In genomic region chr12:68971404-68971803, GRCh38 we compare ENCODE assay signal across 1 cellular context.
TF ChIP-seq lines count a peak whose summit lies in the region.

No MANE protein-coding gene starts in this region.

TF ChIP-seq in HCT116, 20 proteins besides CTCF, POLR2A, EP300 and RAD21 (continued from another document):
- TF ChIP-seq REST (IDR thresholded peaks at IDR 0.05; ENCODE audit: low read depth), result no peak
- peak; percentile 76 for TF ChIP-seq FOSL1 (IDR thresholded peaks at IDR 0.05; ENCODE audit: low read depth)
- no peak for TF ChIP-seq SIN3A (IDR thresholded peaks at IDR 0.05; ENCODE audit: low read depth)
- no peak for TF ChIP-seq EGR1 (IDR thresholded peaks at IDR 0.05; ENCODE audit: low read depth)
- no peak for TF ChIP-seq CBX3 (IDR thresholded peaks at IDR 0.05; ENCODE audit: low read depth)
- peak; percentile 53; the same call in 1 of the 2 replicates for TF ChIP-seq JUND (IDR thresholded peaks at IDR 0.05)
- TF ChIP-seq ZFX (IDR thresholded peaks at IDR 0.05), result no peak
- no peak for TF ChIP-seq MAX (IDR thresholded peaks at IDR 0.05)
- TF ChIP-seq TCF7L2 (IDR thresholded peaks at IDR 0.05; ENCODE audit: borderline replicate concordance, extremely low read depth, insufficient read depth, insufficient read length), result no peak
- TF ChIP-seq ELF1 (IDR thresholded peaks at IDR 0.05; ENCODE audit: borderline replicate concordance, low read depth), result no peak
- no peak for TF ChIP-seq EZH2phosphoT487 (IDR thresholded peaks at IDR 0.05; ENCODE audit: borderline replicate concordance)
- TF ChIP-seq SP1 (IDR thresholded peaks at IDR 0.05; ENCODE audit: low read depth), result peak; percentile 30; the same call in 1 of the 2 replicates
- TF ChIP-seq EZH2 (IDR thresholded peaks at IDR 0.05), result no peak
- no peak for TF ChIP-seq CEBPB (IDR thresholded peaks at IDR 0.05; ENCODE audit: low read depth)
- TF ChIP-seq SRF (IDR thresholded peaks at IDR 0.05; ENCODE audit: low read depth), result no peak
- TF ChIP-seq ATF3 (IDR thresholded peaks at IDR 0.05), result no peak
- no peak for TF ChIP-seq POLR2AphosphoS5 (IDR thresholded peaks at IDR 0.05; ENCODE audit: low read depth, low read length)
